1 cellular context compared by ENCODE assay signal in genomic region chr17:43314582-43314981, GRCh38.
TF ChIP-seq lines count a peak whose summit lies in the region.

No MANE protein-coding gene starts in this region.

TF ChIP-seq in GM23338, 12 proteins besides CTCF, POLR2A, EP300 and RAD21 (continued from another document):
- no peak for TF ChIP-seq ZNF462 (CRISPR knock-in tag; IDR thresholded peaks at IDR 0.05)
- no peak for TF ChIP-seq EZH2 (IDR thresholded peaks at IDR 0.05; ENCODE audit: low read depth, unreplicated experiment)
- TF ChIP-seq ZNF331 (CRISPR knock-in tag; IDR thresholded peaks at IDR 0.05; ENCODE audit: low read depth), result no peak
- TF ChIP-seq, protein P1, sequence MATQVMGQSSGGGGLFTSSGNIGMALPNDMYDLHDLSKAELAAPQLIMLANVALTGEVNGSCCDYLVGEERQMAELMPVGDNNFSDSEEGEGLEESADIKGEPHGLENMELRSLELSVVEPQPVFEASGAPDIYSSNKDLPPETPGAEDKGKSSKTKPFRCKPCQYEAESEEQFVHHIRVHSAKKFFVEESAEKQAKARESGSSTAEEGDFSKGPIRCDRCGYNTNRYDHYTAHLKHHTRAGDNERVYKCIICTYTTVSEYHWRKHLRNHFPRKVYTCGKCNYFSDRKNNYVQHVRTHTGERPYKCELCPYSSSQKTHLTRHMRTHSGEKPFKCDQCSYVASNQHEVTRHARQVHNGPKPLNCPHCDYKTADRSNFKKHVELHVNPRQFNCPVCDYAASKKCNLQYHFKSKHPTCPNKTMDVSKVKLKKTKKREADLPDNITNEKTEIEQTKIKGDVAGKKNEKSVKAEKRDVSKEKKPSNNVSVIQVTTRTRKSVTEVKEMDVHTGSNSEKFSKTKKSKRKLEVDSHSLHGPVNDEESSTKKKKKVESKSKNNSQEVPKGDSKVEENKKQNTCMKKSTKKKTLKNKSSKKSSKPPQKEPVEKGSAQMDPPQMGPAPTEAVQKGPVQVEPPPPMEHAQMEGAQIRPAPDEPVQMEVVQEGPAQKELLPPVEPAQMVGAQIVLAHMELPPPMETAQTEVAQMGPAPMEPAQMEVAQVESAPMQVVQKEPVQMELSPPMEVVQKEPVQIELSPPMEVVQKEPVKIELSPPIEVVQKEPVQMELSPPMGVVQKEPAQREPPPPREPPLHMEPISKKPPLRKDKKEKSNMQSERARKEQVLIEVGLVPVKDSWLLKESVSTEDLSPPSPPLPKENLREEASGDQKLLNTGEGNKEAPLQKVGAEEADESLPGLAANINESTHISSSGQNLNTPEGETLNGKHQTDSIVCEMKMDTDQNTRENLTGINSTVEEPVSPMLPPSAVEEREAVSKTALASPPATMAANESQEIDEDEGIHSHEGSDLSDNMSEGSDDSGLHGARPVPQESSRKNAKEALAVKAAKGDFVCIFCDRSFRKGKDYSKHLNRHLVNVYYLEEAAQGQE (IDR thresholded peaks at IDR 0.05; ENCODE audit: unreplicated experiment), result no peak
- TF ChIP-seq POLR2AphosphoS5 (IDR thresholded peaks at IDR 0.05; ENCODE audit: low read depth), result no peak
- no peak for TF ChIP-seq JUNB (IDR thresholded peaks at IDR 0.05; ENCODE audit: unreplicated experiment)
